8 cellular contexts compared by ENCODE assay signal in the genomic region with DNA sequence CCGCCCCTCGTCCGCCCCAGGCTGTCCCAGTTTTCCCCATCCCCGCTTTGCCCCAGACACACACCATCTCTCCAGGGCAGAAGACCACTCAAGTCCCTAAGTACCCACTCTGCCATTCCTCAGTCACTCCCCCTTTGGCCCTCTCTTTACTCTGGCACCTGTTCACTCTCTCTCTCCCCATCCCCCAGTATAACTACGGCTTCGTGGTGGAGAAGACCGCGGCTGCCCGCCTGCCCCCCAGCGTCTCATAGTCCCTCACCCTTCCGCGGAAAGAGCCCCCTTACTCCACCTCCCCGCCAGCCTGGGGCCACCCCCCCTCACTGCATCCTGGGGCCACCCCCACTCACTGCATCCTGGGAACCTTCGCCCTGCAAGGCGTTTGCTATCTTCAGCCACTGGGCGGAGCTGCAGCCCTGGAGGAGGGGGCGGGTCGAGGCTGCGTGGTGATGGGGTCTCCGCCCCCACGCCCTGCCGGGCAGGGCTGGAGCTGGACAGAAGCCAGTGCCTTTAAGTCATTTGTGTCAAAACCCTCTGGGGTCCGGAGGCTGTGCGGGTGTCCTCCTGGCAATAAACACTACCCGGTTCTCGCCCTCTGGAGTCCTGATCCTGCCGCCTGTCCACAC. TPM values are rescaled to one million over a fixed set of nuclear protein-coding genes. Genes with fewer than 3 reads are reported as not detected.
A peak's percentile ranks its signal among the peaks of the same experiment; 100 is the strongest.
DNase-seq lines count a peak whose midpoint lies in the region; ATAC-seq and TF ChIP-seq lines count a peak whose summit lies in the region.
"Had no signal": no experiment of that assay in that cellular context is flagged by ENCODE, and none has a peak within 500 bp of the region (broad histone marks: within the 10 kb centered on the region; RNA-seq: fewer than 3 reads in every experiment).

No MANE protein-coding gene starts in this region.

- DNase-seq in GM06990 (ENCODE audit: extremely low read depth, insufficient read length) (peak; percentile 59), LNCaP clone FGC (ENCODE audit: low read depth) (no peak), iPS DF 6.9 (ENCODE audit: low read depth, low spot score) (no peak), upper lobe of right lung (no peak), esophagus squamous epithelium (lab: John Stamatoyannopoulos, UW) (no peak), HPDE6-E6E7 (ENCODE audit: extremely low spot score) (no peak)

- H3K4me1 ChIP-seq in iPS DF 6.9 (ENCODE audit: control insufficient read depth, insufficient read depth, low read length): 0 out of 2 replicates have a peak, but pooled peaks cover 2% of the 10 kb centered on the region
- peaks cover 5% of the 10 kb centered on the region for H3K4me1 ChIP-seq in upper lobe of right lung
- peaks cover 5 to 28% (median 6%) of the 10 kb centered on the region in 3 donors for H3K4me1 ChIP-seq in esophagus squamous epithelium

- H3K4me1 Mint-ChIP-seq in activated T-helper 17 cell treated with anti-CD3 and anti-CD28 coated beads, Interleukin-2, amount 50 U/mL, for 72 hours: peaks cover 5% of the 10 kb centered on the region

- H3K4me3 Mint-ChIP-seq in activated T-helper 17 cell treated with anti-CD3 and anti-CD28 coated beads, Interleukin-2, amount 50 U/mL, for 72 hours: no peak overlapping the region

- TF ChIP-seq POLR2A in esophagus squamous epithelium (IDR thresholded peaks at IDR 0.05): no peak

- no peak overlapping the region for H3K27ac Mint-ChIP-seq in activated T-helper 17 cell treated with anti-CD3 and anti-CD28 coated beads, Interleukin-2, amount 50 U/mL, for 72 hours

- H3K27ac ChIP-seq in iPS DF 6.9 (ENCODE audit: low read length) (no peak overlapping the region), upper lobe of right lung (no peak overlapping the region), esophagus squamous epithelium (no peak overlapping the region)
- H3K27ac ChIP-seq: skin epidermis had no signal

- H3K36me3 ChIP-seq in GM06990 (ENCODE audit: control insufficient read depth, insufficient read depth, low read length): no peaks in the 10 kb centered on the region; the same call in 1 of the 2 replicates
- H3K36me3 ChIP-seq in iPS DF 6.9 (ENCODE audit: control insufficient read depth, insufficient read depth, low read length): no peaks in the 10 kb centered on the region
- H3K36me3 ChIP-seq in upper lobe of right lung: no peaks in the 10 kb centered on the region
- peaks cover 0 to 23% (median 0%) of the 10 kb centered on the region in 3 donors for H3K36me3 ChIP-seq in esophagus squamous epithelium

- H3K36me3 Mint-ChIP-seq in activated T-helper 17 cell treated with anti-CD3 and anti-CD28 coated beads, Interleukin-2, amount 50 U/mL, for 72 hours (ENCODE audit: low read depth): peaks cover 14% of the 10 kb centered on the region

- WGBS in iPS DF 6.9 (ENCODE audit: insufficient coverage, insufficient read length): no CpG with 5 or more reads among the region's 27 CpGs
- 40 to 51% methylated on average over 10 of the region's 27 CpGs for WGBS in esophagus squamous epithelium, 2 donors

- H3K9me3 ChIP-seq in iPS DF 6.9 (ENCODE audit: control insufficient read depth, insufficient read depth, low read length): no peaks in the 10 kb centered on the region
- H3K9me3 ChIP-seq in upper lobe of right lung: no peaks in the 10 kb centered on the region
- no peaks in the 10 kb centered on the region for H3K9me3 ChIP-seq in esophagus squamous epithelium

- peak; percentile 66 for TF ChIP-seq CTCF in GM06990 (IDR thresholded peaks at IDR 0.05; ENCODE audit: insufficient read depth, low read length, poor library complexity, severe bottlenecking)
- 0 out of 2 replicates have a peak, but pooled peaks have one; percentile 19 for TF ChIP-seq CTCF in LNCaP clone FGC (IDR thresholded peaks at IDR 0.05; ENCODE audit: control insufficient read depth, extremely low read depth, insufficient read depth)
- TF ChIP-seq CTCF in upper lobe of right lung (IDR thresholded peaks at IDR 0.05): peak; percentile 24
- peak in 2 of 6 experiments; percentile 21 to 34 for TF ChIP-seq CTCF in esophagus squamous epithelium (IDR thresholded peaks at IDR 0.05)

- H3K9me3 Mint-ChIP-seq in activated T-helper 17 cell treated with anti-CD3 and anti-CD28 coated beads, Interleukin-2, amount 50 U/mL, for 72 hours: no peaks in the 10 kb centered on the region

- H3K4me3 ChIP-seq in GM06990 (replicated peaks; ENCODE audit: low read depth, low read length): no peak overlapping the region
- no peak overlapping the region for H3K4me3 ChIP-seq in LNCaP clone FGC (ENCODE audit: low read depth, low read length)
- peak overlapping the region; percentile 18; the same call in 1 of the 2 replicates for H3K4me3 ChIP-seq in iPS DF 6.9 (ENCODE audit: low read length)
- H3K4me3 ChIP-seq in upper lobe of right lung: no peak overlapping the region
- no peak overlapping the region for H3K4me3 ChIP-seq in esophagus squamous epithelium
- H3K4me3 ChIP-seq: skin epidermis had no signal

- peak; percentile 45 for ATAC-seq in activated T-helper 17 cell treated with anti-CD3 and anti-CD28 coated beads, Interleukin-2, amount 50 U/mL, for 72 hours (replicated peaks)
- peak; percentile 44 for ATAC-seq in upper lobe of right lung

- H3K27me3 ChIP-seq in GM06990 (replicated peaks; ENCODE audit: control insufficient read depth, insufficient read depth, low read length): no peaks in the 10 kb centered on the region
- no peaks in the 10 kb centered on the region for H3K27me3 ChIP-seq in iPS DF 6.9 (ENCODE audit: control insufficient read depth, insufficient read depth, low read length)
- no peaks in the 10 kb centered on the region for H3K27me3 ChIP-seq in upper lobe of right lung
- no peaks in the 10 kb centered on the region for H3K27me3 ChIP-seq in esophagus squamous epithelium

- intact Hi-C loops in upper lobe of right lung (cut with DNase I) (no loop called here), esophagus squamous epithelium (cut with DNase I) (no loop called here)

- no peaks in the 10 kb centered on the region for H3K27me3 Mint-ChIP-seq in activated T-helper 17 cell treated with anti-CD3 and anti-CD28 coated beads, Interleukin-2, amount 50 U/mL, for 72 hours

RNA-seq across cellular contexts. Expression of a gene that starts 5.0 kb away (rescaled TPM):
- total RNA-seq in activated T-helper 17 cell treated with anti-CD3 and anti-CD28 coated beads, Interleukin-2, amount 50 U/mL, for 72 hours: 10 to 100 TPM; 42.6 to 48.9 TPM
- total RNA-seq in upper lobe of right lung (36.3 TPM), esophagus squamous epithelium (10 to 100 TPM; 54.0 to 96.3 (median 61.7) TPM)

RNA-seq across cellular contexts. Expression of a gene that starts 19.4 kb away (rescaled TPM):
- 100 to 1,000 TPM; 130 to 154 TPM for total RNA-seq in activated T-helper 17 cell treated with anti-CD3 and anti-CD28 coated beads, Interleukin-2, amount 50 U/mL, for 72 hours
- 133 TPM for total RNA-seq in upper lobe of right lung
- total RNA-seq in esophagus squamous epithelium: 10 to 100 TPM in 3 of 4 donors, 1 to 10 TPM in 1; 4.1 to 66.8 (median 31.0) TPM

RNA-seq across cellular contexts. Expression of a gene that starts 23.6 kb away (rescaled TPM):
- not detected for total RNA-seq in activated T-helper 17 cell treated with anti-CD3 and anti-CD28 coated beads, Interleukin-2, amount 50 U/mL, for 72 hours
- total RNA-seq in upper lobe of right lung: not detected
- total RNA-seq in esophagus squamous epithelium: under 1 TPM in 2 of 4 donors, not detected in 2; 0.19 to 0.26 TPM

RNA-seq across cellular contexts. Expression of a gene that starts 30.9 kb away (rescaled TPM):
- total RNA-seq in activated T-helper 17 cell treated with anti-CD3 and anti-CD28 coated beads, Interleukin-2, amount 50 U/mL, for 72 hours: 1 to 10 TPM; 1.8 to 4.8 TPM
- total RNA-seq in upper lobe of right lung: 2.0 TPM
- total RNA-seq in esophagus squamous epithelium: not detected

RNA-seq across cellular contexts. Expression of a gene that starts 35.9 kb away (rescaled TPM):
- not detected for total RNA-seq in activated T-helper 17 cell treated with anti-CD3 and anti-CD28 coated beads, Interleukin-2, amount 50 U/mL, for 72 hours
- total RNA-seq in upper lobe of right lung (not detected), esophagus squamous epithelium (not detected)
